In genomic region chr14:31057701-31058364, GRCh38 we compare ENCODE assay signal across 30 cellular contexts. TPM values are rescaled to one million over a fixed set of nuclear protein-coding genes. Genes with fewer than 3 reads are reported as not detected.
A peak's percentile ranks its signal among the peaks of the same experiment; 100 is the strongest.
DNase-seq lines count a peak whose midpoint lies in the region; ATAC-seq, FAIRE-seq and TF ChIP-seq lines count a peak whose summit lies in the region.
"Had no signal": no experiment of that assay in that cellular context is flagged by ENCODE, and none has a peak within 500 bp of the region (broad histone marks: within the 10 kb centered on the region; RNA-seq: fewer than 3 reads in every experiment).

No MANE protein-coding gene starts in this region.

- peaks cover 20% of the 10 kb centered on the region; the same call in 2 of the 3 replicates for H3K79me2 ChIP-seq in K562 (ENCODE audit: control insufficient read depth, insufficient read depth, low read length)

- CTCF ChIA-PET in K562 (lab: Yijun Ruan, JAX; ENCODE audit: low intra/inter-chr PET ratio) = no interaction called here

- H3K27me3 ChIP-seq in K562 (ENCODE audit: control insufficient read depth in 2 of 2, insufficient read depth in 2 of 2, low read length in 2 of 2) (no peaks in the 10 kb centered on the region), tibial nerve (no peaks in the 10 kb centered on the region)
- H3K27me3 ChIP-seq: adrenal gland, SJSA1, transverse colon had no signal

- in situ Hi-C loops in K562 (cut with MboI) = no loop called here

- TF ChIP-seq RAD21 in K562 (CRISPR knock-in tag; conservative IDR thresholded peaks at IDR 0.05 in 1 of 2, IDR thresholded peaks at IDR 0.05 in 1 of 2) = no peak

- H4K20me1 ChIP-seq in K562 (replicated peaks; ENCODE audit: control insufficient read depth, insufficient read depth, low read length) = no peaks in the 10 kb centered on the region

- H3K36me3 ChIP-seq in K562 (ENCODE audit: control insufficient read depth, insufficient read depth, low read length) (no peaks in the 10 kb centered on the region), tibial nerve (no peaks in the 10 kb centered on the region)
- H3K36me3 ChIP-seq: adrenal gland, HAP-1, lower lobe of right lung, SJSA1, transverse colon had no signal

- DNase-seq in DMS 273 treated with DMSO at 0.1 percent for 48 hours (lab: John Stamatoyannopoulos, UW) (peak; percentile 5), NCI-H524 (lab: John Stamatoyannopoulos, UW) (peak; percentile 78 to 87), K562 (ENCODE audit: extremely low read depth in 1 of 4, low spot score in 3 of 4) (no peak), myocyte (ENCODE audit: low read depth) (peak; percentile 65), tibial nerve (ENCODE audit: low spot score in 2 of 2) (no peak), omental fat pad (ENCODE audit: low spot score) (no peak)
- DNase-seq: activated B cell treated with CpG ODN at 0.5 μM for 24 hours; activated CD4-positive, alpha-beta T cell treated with anti-CD3 and anti-CD28 coated beads, Interleukin-2, amount 50 U/mL, for 4 hours; activated CD8-positive, alpha-beta memory T cell treated with anti-CD3 and anti-CD28 coated beads, Interleukin-2, amount 10 ng/mL, durations not matched to agents 7 days and 5 days; activated naive CD4-positive, alpha-beta T cell treated with Interleukin-2 at 50 U/mL for 16 hours; activated T-cell treated with anti-CD3 and anti-CD28 coated beads, Interleukin-2, amount 50 U/mL, for 48 hours; adrenal gland; CD8-positive, alpha-beta T cell; dermis blood vessel endothelial cell; DMS153; hippocampal formation; lower lobe of right lung; MM.1S; NCI-H1105 treated with DMSO at 0.1 percent for 48 hours; NCI-H748 treated with DMSO at 0.1 percent for 48 hours; stimulated activated CD4-positive, alpha-beta T cell treated with anti-CD3 and anti-CD28 coated beads, Interleukin-4, amount 100 ng/mL, for 24 hours; transverse colon had no signal

- H3K4me2 ChIP-seq in K562 (ENCODE audit: insufficient read depth, low read length) = no peak overlapping the region
- H3K4me2 ChIP-seq: KMS-11 had no signal

- BruUV-seq in K562 (replicated peaks; lab: Mats Ljungman, UMichigan) = no TSS peak

- no peaks in the 10 kb centered on the region for H3K9me1 ChIP-seq in K562 (ENCODE audit: control insufficient read depth, insufficient read depth, low read length)

- TF ChIP-seq EP300 in K562 (IDR thresholded peaks at IDR 0.05; ENCODE audit: low read length) = no peak
- no peak for TF ChIP-seq EP300 in tibial nerve (IDR thresholded peaks at IDR 0.05)

- no peak overlapping the region for H3K9ac ChIP-seq in K562 (ENCODE audit: insufficient read depth in 1 of 2, low read depth in 2 of 2, low read length in 2 of 2)
- H3K9ac ChIP-seq: KMS-11 had no signal

- FAIRE-seq in K562 (lab: Jason Lieb, UNC) = no peak
- FAIRE-seq: endometrium had no signal

- POLR2A ChIA-PET in K562 (lab: Yijun Ruan, JAX) = interaction anchor here (0.8 to 1.7 kb wide), 4 partner anchors 19 to 436 kb away, joined by 3 to 12 read pairs (median 3); partner anchors contain the start of genes SCFD1 and STRN3

- ATAC-seq in K562 (no peak), HG03378 (IDR thresholded peaks at IDR 0.05; ENCODE audit: unreplicated experiment) (no peak), omental fat pad (ENCODE audit: low FRiP score) (no peak), HG02678 (IDR thresholded peaks at IDR 0.05; ENCODE audit: unreplicated experiment) (no peak)
- ATAC-seq: activated CD8-positive, alpha-beta memory T cell treated with anti-CD3 and anti-CD28 coated beads, Interleukin-2, amount 10 ng/mL, durations not matched to agents 7 days and 5 days; CD8-positive, alpha-beta T cell; sciatic nerve had no signal

- WGBS in K562 (ENCODE audit: insufficient coverage, low coverage, missing lambda C conversion rate) = 81% methylated on average over 9 of the region's 12 CpGs
- WGBS in tibial nerve, 2 donors = 95 to 97% methylated on average over 12 of the region's 12 CpGs

- intact Hi-C loops in K562 (cut with micrococcal nuclease) = loop anchor here (2.0 kb wide), 1 partner anchor 19 kb away; no protein-coding TSS in a partner anchor

- no peaks in the 10 kb centered on the region for H3K9me3 ChIP-seq in K562 (replicated peaks; ENCODE audit: control insufficient read depth, insufficient read depth, low read depth, low read length)
- H3K9me3 ChIP-seq in tibial nerve = no peaks in the 10 kb centered on the region
- H3K9me3 ChIP-seq: adrenal gland, HAP-1, lower lobe of right lung, SJSA1, transverse colon had no signal

- H3K4me3 ChIP-seq in K562 (no peak overlapping the region), tibial nerve (no peak overlapping the region)
- H3K4me3 ChIP-seq: adrenal gland, HAP-1, lower lobe of right lung, SJSA1, transverse colon had no signal

- H3K4me1 ChIP-seq in K562 (replicated peaks in 1 of 2; ENCODE audit: control insufficient read depth in 2 of 2, insufficient read depth in 2 of 2, low read length in 2 of 2) (peaks cover 19 to 39% of the 10 kb centered on the region in 2 experiments; a peak in 4 of 5 replicates), tibial nerve (no peaks in the 10 kb centered on the region)
- H3K4me1 ChIP-seq: HAP-1 had no signal

- H3K27ac ChIP-seq in K562 (ENCODE audit: extremely low read depth, low read depth, low read length) = peak overlapping the region; percentile 82; the same call in 2 of the 3 replicates
- no peak overlapping the region for H3K27ac ChIP-seq in tibial nerve
- H3K27ac ChIP-seq: adrenal gland, HL-60, KMS-11, lower lobe of right lung, SJSA1, transverse colon had no signal

- TF ChIP-seq CTCF in K562 (IDR thresholded peaks at IDR 0.05 in 2 of 3, conservative IDR thresholded peaks at IDR 0.05 in 1 of 3; ENCODE audit: insufficient read depth in 2 of 3, low read depth in 1 of 3, low read length in 3 of 3) (no peak), tibial nerve (IDR thresholded peaks at IDR 0.05) (no peak), omental fat pad (IDR thresholded peaks at IDR 0.05) (no peak)

- H2AFZ ChIP-seq in K562 (ENCODE audit: low read depth, low read length) = 0 out of 2 replicates have a peak overlapping the region, but pooled peaks have one; percentile 74

- TF ChIP-seq POLR2A in K562 (conservative IDR thresholded peaks at IDR 0.05) (no peak), tibial nerve (IDR thresholded peaks at IDR 0.05) (no peak)

TF ChIP-seq in K562, 482 proteins besides CTCF, POLR2A, EP300 and RAD21 (continues in another document):
- no peak for TF ChIP-seq EWSR1 (IDR thresholded peaks at IDR 0.05; ENCODE audit: borderline replicate concordance, low read depth, partially characterized antibody)

RNA-seq across cellular contexts. Expression of gene STRN3, which starts 31.7 kb away (rescaled TPM):
- total RNA-seq in K562 (2011; cell fraction: chromatin; rRNA removed; ENCODE audit: low replicate concordance) = 37.9 and 146 TPM in 2 replicates
- total RNA-seq in K562 (2011; cell fraction: nucleolus; rRNA removed) = 20.3 and 32.5 TPM in 2 replicates
- total RNA-seq in K562 (2011; cell fraction: nucleoplasm; rRNA removed) = 42.4 and 69.4 TPM in 2 replicates
- total RNA-seq in K562 (2014; rRNA removed) (18.0 and 25.7 TPM in 2 replicates), K562 (2014; rRNA removed; fragmentation: Illumina TruSeq; extraction: Trizol) (29.1 and 35.7 TPM in 2 replicates), K562 (2015; rRNA removed; fragmentation: Illumina TruSeq; extraction: Trizol) (23.7 and 24.7 TPM in 2 replicates), K562 (2021) (17.6 and 19.9 TPM in 2 replicates), myocyte (85.8 and 91.1 TPM in 2 replicates), tibial nerve (10 to 100 TPM; 33.5 to 68.8 (median 57.0) TPM), omental fat pad (10 to 100 TPM; 35.6 to 56.7 (median 43.8) TPM)
- polyA plus RNA-seq in K562 (2011; rRNA removed) (16.0 and 16.7 TPM in 2 replicates), K562 (2014; fragmentation: Illumina TruSeq; extraction: Trizol) (9.7 and 10.8 TPM in 2 replicates), K562 (2014; fragmentation: Nextera tagmentation; extraction: Ambion mirVana) (1 to 10 TPM; 5.9 to 6.2 TPM), K562 (2014; rRNA removed) (5.6 and 14.0 TPM in 2 replicates)
- 2.7 and 5.8 TPM in 2 replicates for polyA plus RNA-seq in K562 (2011; cell fraction: cytosol; rRNA removed)
- 17.9 and 25.0 TPM in 2 replicates for polyA plus RNA-seq in K562 (2011; cell fraction: nucleus; rRNA removed)
- polyA plus RNA-seq in K562 (2012) = 8.7 and 9.7 TPM in 2 replicates
- 102 and 104 TPM in 2 replicates for polyA minus RNA-seq in K562 (2011; rRNA and poly(A)+ RNA removed)
- polyA minus RNA-seq in K562 (2011; cell fraction: cytosol; rRNA and poly(A)+ RNA removed) = 23.7 and 37.6 TPM in 2 replicates
- 35.5 and 43.8 TPM in 2 replicates for polyA minus RNA-seq in K562 (2011; cell fraction: nucleus; rRNA and poly(A)+ RNA removed)
- polyA plus RNA-seq in myocyte (2012) = 22.5 TPM

RNA-seq across cellular contexts. Expression of gene AP4S1, which starts 32.4 kb away (rescaled TPM):
- 6.9 and 7.8 TPM in 2 replicates for total RNA-seq in K562 (2011; cell fraction: chromatin; rRNA removed; ENCODE audit: low replicate concordance)
- 3.0 and 3.3 TPM in 2 replicates for total RNA-seq in K562 (2011; cell fraction: nucleolus; rRNA removed)
- 4.0 and 9.5 TPM in 2 replicates for total RNA-seq in K562 (2011; cell fraction: nucleoplasm; rRNA removed)
- 3.7 TPM in 2 replicates for total RNA-seq in K562 (2014; rRNA removed)
- 7.2 and 7.8 TPM in 2 replicates for total RNA-seq in K562 (2014; rRNA removed; fragmentation: Illumina TruSeq; extraction: Trizol)
- 4.6 and 5.9 TPM in 2 replicates for total RNA-seq in K562 (2015; rRNA removed; fragmentation: Illumina TruSeq; extraction: Trizol)
- 5.0 and 5.6 TPM in 2 replicates for total RNA-seq in K562 (2021)
- 2.5 and 6.2 TPM in 2 replicates for polyA plus RNA-seq in K562 (2011; rRNA removed)
- 1.4 and 1.5 TPM in 2 replicates for polyA plus RNA-seq in K562 (2011; cell fraction: cytosol; rRNA removed)
- 2.1 and 3.1 TPM in 2 replicates for polyA plus RNA-seq in K562 (2011; cell fraction: nucleus; rRNA removed)
- polyA plus RNA-seq in K562 (2012) = 5.3 and 6.4 TPM in 2 replicates
- polyA plus RNA-seq in K562 (2014; fragmentation: Illumina TruSeq; extraction: Trizol) = 5.0 and 6.7 TPM in 2 replicates
- 1 to 10 TPM; 5.9 to 6.1 TPM for polyA plus RNA-seq in K562 (2014; fragmentation: Nextera tagmentation; extraction: Ambion mirVana)
- polyA plus RNA-seq in K562 (2014; rRNA removed) = 4.6 and 6.6 TPM in 2 replicates
- 3.4 and 4.7 TPM in 2 replicates for polyA minus RNA-seq in K562 (2011; rRNA and poly(A)+ RNA removed)
- 2.0 and 2.3 TPM in 2 replicates for polyA minus RNA-seq in K562 (2011; cell fraction: cytosol; rRNA and poly(A)+ RNA removed)
- 1.7 and 2.8 TPM in 2 replicates for polyA minus RNA-seq in K562 (2011; cell fraction: nucleus; rRNA and poly(A)+ RNA removed)
- total RNA-seq in myocyte = 6.7 and 6.9 TPM in 2 replicates
- 7.0 TPM for polyA plus RNA-seq in myocyte (2012)
- 10 to 100 TPM in 2 of 4 donors, 1 to 10 TPM in 2; 7.2 to 36.1 (median 16.3) TPM for total RNA-seq in tibial nerve
- 10 to 100 TPM in 1 of 4 donors, 1 to 10 TPM in 3; 5.0 to 13.0 (median 8.6) TPM for total RNA-seq in omental fat pad

Comparison
In these comparisons a context has a peak if more than half of its experiments do, and no peak if none do; other contexts are left out.
1. DNase-seq: peak in DMS 273 treated with DMSO at 0.1 percent for 48 hours (single experiment), NCI-H524 (2 of 2) and myocyte (single experiment); none in K562 (0 of 4), tibial nerve (0 of 2) and omental fat pad (single experiment).